8 cellular contexts compared by ENCODE assay signal in the genomic region with DNA sequence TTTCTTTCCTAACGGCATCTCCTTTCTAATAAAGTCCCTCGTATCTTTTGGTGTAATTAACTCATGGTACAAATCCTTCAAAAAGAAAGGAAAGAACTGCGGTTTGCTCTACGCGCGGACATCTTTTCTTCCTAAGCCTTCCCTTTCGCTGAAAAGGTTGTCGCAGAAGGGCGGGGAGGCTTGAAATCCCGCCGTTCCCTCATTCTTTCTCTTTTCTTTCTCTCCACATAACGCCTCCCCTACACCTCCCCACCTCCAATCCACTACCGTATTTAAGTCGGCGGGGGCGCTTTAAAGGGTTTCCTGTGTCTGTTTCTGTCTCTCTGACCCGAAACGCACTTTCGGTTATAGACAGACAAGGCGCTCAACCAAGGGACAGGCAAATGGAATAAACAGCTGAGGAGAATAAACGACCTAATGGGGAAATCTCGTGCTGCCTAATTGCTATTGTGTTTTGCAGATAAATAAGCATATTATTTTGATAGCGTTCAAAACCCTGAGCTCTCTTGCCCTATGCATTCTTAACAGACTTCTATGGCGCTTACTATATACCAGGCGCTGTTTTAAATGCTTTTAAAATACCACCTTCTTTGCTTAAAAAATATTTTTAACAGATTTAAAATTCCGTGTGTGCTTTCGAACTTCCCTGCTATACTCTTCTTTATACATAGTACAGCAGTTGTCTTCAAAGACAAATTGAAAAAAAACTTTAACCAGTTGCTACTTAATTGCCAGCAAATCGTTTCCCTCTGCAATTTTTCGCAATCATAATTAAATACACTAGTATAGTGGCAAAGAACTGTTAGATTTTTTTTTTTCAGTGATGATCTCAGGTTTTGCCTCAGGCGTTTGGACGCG. TPM values are rescaled to one million over a fixed set of nuclear protein-coding genes. Genes with fewer than 3 reads are reported as not detected.
DNase-seq lines count a peak whose midpoint lies in the region; ATAC-seq, FAIRE-seq and TF ChIP-seq lines count a peak whose summit lies in the region.

No MANE protein-coding gene starts in this region.

- WGBS in small intestine, 3 donors, result 1 to 3% (median 1%) methylated on average over 32 of the region's 32 CpGs

- H3K4me1 Mint-ChIP-seq in T-helper 2 cell treated with Interferon-gamma antibody and Interleukin-4, amounts not matched to agents 5 μg/mL and 100 μg/mL, for 36 hours (ENCODE audit: low read depth), result peaks cover 38% of the 10 kb centered on the region
- H3K4me1 Mint-ChIP-seq in brain (peaks cover 43% of the 10 kb centered on the region), immature natural killer cell (peaks cover 34 to 50% of the 10 kb centered on the region in 2 donors)

- peaks cover 79% of the 10 kb centered on the region for H3K27me3 Mint-ChIP-seq in T-helper 2 cell treated with Interferon-gamma antibody and Interleukin-4, amounts not matched to agents 5 μg/mL and 100 μg/mL, for 36 hours (ENCODE audit: low read depth)
- peaks cover 94% of the 10 kb centered on the region for H3K27me3 Mint-ChIP-seq in brain
- peaks cover 22 to 31% (median 29%) of the 10 kb centered on the region in 3 donors for H3K27me3 Mint-ChIP-seq in immature natural killer cell (ENCODE audit: low read depth in 3 of 3)

- no peak for TF ChIP-seq CTCF in brain (conservative IDR thresholded peaks at IDR 0.05)

- H3K36me3 ChIP-seq in small intestine (ENCODE audit: control insufficient read depth in 2 of 2, insufficient read depth in 2 of 2, low read length in 2 of 2), result no peaks in the 10 kb centered on the region

- DNase-seq in COR-L47 (lab: John Stamatoyannopoulos, UW) (peak; percentile 50), immature natural killer cell (peak; percentile 78 to 81 (median 80)), small intestine (peak; percentile 62), occipital lobe (lab: John Stamatoyannopoulos, UW) (no peak)
- DNase-seq in T-helper 2 cell treated with Interferon-gamma antibody and Interleukin-4, amounts not matched to agents 5 μg/mL and 100 μg/mL, for 36 hours (ENCODE audit: low spot score), result peak; percentile 64

- peaks cover 0 to 3% of the 10 kb centered on the region in 2 donors for H3K27me3 ChIP-seq in small intestine (ENCODE audit: control insufficient read depth in 2 of 2, insufficient read depth in 2 of 2, low read length in 2 of 2)

- no peaks in the 10 kb centered on the region for H3K9me3 ChIP-seq in small intestine (ENCODE audit: control insufficient read depth, low read depth)

- no peaks in the 10 kb centered on the region for H3K9me3 Mint-ChIP-seq in T-helper 2 cell treated with Interferon-gamma antibody and Interleukin-4, amounts not matched to agents 5 μg/mL and 100 μg/mL, for 36 hours
- H3K9me3 Mint-ChIP-seq in brain, result peaks cover 0 to 2% (median 0%) of the 10 kb centered on the region in 5 experiments
- H3K9me3 Mint-ChIP-seq in immature natural killer cell, result no peaks in the 10 kb centered on the region

- peaks cover 4% of the 10 kb centered on the region for H3K36me3 Mint-ChIP-seq in T-helper 2 cell treated with Interferon-gamma antibody and Interleukin-4, amounts not matched to agents 5 μg/mL and 100 μg/mL, for 36 hours (ENCODE audit: low read depth)
- no peaks in the 10 kb centered on the region for H3K36me3 Mint-ChIP-seq in brain
- no peaks in the 10 kb centered on the region for H3K36me3 Mint-ChIP-seq in immature natural killer cell

- H3K4me1 ChIP-seq in small intestine (ENCODE audit: control insufficient read depth in 2 of 2, insufficient read depth in 1 of 2, low read depth in 1 of 2, low read length in 1 of 2), result peaks cover 0 to 4% of the 10 kb centered on the region in 2 donors

- peak overlapping the region; percentile 38 for H3K27ac Mint-ChIP-seq in T-helper 2 cell treated with Interferon-gamma antibody and Interleukin-4, amounts not matched to agents 5 μg/mL and 100 μg/mL, for 36 hours
- H3K27ac Mint-ChIP-seq in brain (peak overlapping the region in 3 of 5 experiments; percentile 31 to 78 (median 71)), immature natural killer cell (peak overlapping the region; percentile 74 to 96 (median 89))

- H3K4me3 Mint-ChIP-seq in T-helper 2 cell treated with Interferon-gamma antibody and Interleukin-4, amounts not matched to agents 5 μg/mL and 100 μg/mL, for 36 hours, result peak overlapping the region; percentile 87
- H3K4me3 Mint-ChIP-seq in brain (peak overlapping the region; percentile 83 to 89 (median 85)), immature natural killer cell (peak overlapping the region; percentile 88 to 96 (median 90))

- no peak for FAIRE-seq in small intestine (lab: Jason Lieb, UNC)

- H3K4me3 ChIP-seq in small intestine (ENCODE audit: low read depth in 1 of 2, low read length in 2 of 2), result peak overlapping the region; percentile 44 to 61

- ATAC-seq in GM19463 (IDR thresholded peaks at IDR 0.05; ENCODE audit: unreplicated experiment) (peak; percentile 47), HG03565 (IDR thresholded peaks at IDR 0.05; ENCODE audit: unreplicated experiment) (peak; percentile 54)

- H3K27ac ChIP-seq in small intestine (ENCODE audit: low read depth in 1 of 2, low read length in 1 of 2), result peak overlapping the region in 1 of 2 donors; percentile 86

RNA-seq across cellular contexts. Expression of a gene that starts 2.5 kb away (rescaled TPM):
- polyA plus RNA-seq in brain (ENCODE audit: insufficient read depth, low read depth, low replicate concordance), result 2.5 TPM
- 1 to 10 TPM in 1 of 3 donors, under 1 TPM in 2; 0.72 to 2.1 (median 0.76) TPM for polyA plus RNA-seq in immature natural killer cell
- 1 to 10 TPM in 1 of 3 donors, under 1 TPM in 1, not detected in 1; 0.81 to 3.8 TPM for polyA plus RNA-seq in small intestine
- 0.62 TPM for total RNA-seq in occipital lobe

RNA-seq across cellular contexts. Expression of a gene that starts 43.8 kb away (rescaled TPM):
- polyA plus RNA-seq in brain (ENCODE audit: insufficient read depth, low read depth, low replicate concordance), result 17.9 TPM
- 10 to 100 TPM; 10.2 to 48.1 (median 16.1) TPM for polyA plus RNA-seq in immature natural killer cell
- 10 to 100 TPM; 10.7 to 42.3 (median 11.3) TPM for polyA plus RNA-seq in small intestine
- 33.5 TPM for total RNA-seq in occipital lobe

Comparison
In these comparisons a context has a peak if more than half of its experiments do, and no peak if none do; other contexts are left out.
1. H3K27ac Mint-ChIP-seq: peak in every context shown above with its lines; median percentile 89 in immature natural killer cell; 71 in brain; 38 in T-helper 2 cell treated with Interferon-gamma antibody and Interleukin-4, amounts not matched to agents 5 μg/mL and 100 μg/mL, for 36 hours.